ENCODE assay signal across 18 cellular contexts in the genomic region with DNA sequence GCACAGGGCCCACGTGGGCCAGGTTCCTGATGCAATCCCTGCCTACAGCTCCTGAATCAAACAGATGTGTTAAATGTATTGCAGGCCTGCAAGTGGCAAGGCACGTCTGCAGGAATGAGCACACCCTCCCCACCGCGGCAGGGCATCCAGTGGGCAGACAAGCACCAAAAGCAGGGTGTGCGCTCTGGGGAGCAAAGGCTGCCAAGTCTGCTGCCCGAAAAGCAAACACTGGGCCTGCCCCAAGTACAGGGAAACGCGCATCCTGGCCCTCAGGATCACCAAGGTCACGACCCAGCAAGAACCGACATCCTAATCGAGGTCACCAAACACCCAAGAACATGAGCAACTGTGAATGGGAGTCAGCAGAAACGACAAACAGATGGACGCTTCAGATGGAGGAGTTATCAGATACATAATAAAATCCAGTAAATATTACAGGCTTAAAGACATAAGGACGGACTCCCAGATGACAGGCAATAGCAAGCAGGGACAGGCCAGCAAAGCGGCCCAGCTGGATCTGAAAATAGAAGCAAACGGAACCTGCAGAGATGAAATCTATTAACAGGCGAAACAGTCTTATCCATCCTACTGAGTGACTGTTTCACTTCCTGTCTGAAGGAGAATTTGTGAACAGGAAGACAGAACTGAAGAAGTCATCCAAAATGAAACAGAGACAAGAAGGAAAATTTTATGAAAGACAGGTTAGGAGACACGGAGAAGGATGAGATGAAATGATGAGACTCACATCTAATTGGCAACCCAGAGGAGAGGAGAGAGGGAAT. TPM values are rescaled to one million over a fixed set of nuclear protein-coding genes. Genes with fewer than 3 reads are reported as not detected.
DNase-seq lines count a peak whose midpoint lies in the region; ATAC-seq, FAIRE-seq and TF ChIP-seq lines count a peak whose summit lies in the region.
"Had no signal": no experiment of that assay in that cellular context is flagged by ENCODE, and none has a peak within 500 bp of the region (broad histone marks: within the 10 kb centered on the region; RNA-seq: fewer than 3 reads in every experiment).

No MANE protein-coding gene starts in this region.

- dilution Hi-C loops in mammary epithelial cell (cut with HindIII; ENCODE audit: low sequenced_read_pairs) = no loop called here

- CTCF ChIA-PET in HepG2 (lab: Yijun Ruan, JAX; ENCODE audit: low intra/inter-chr PET ratio, low total read pairs) = no interaction called here
- CTCF ChIA-PET in mammary epithelial cell (lab: Charles Lee; ENCODE audit: low non-redundant PET) = no interaction called here

- 44% methylated on average over 18 of the region's 18 CpGs for WGBS in liver
- 97% methylated on average over 16 of the region's 18 CpGs for WGBS in HepG2 (ENCODE audit: low lambda C conversion rate)
- WGBS in mammary epithelial cell (ENCODE audit: low coverage, missing lambda C conversion rate) = 96% methylated on average over 16 of the region's 18 CpGs

- H3K4me3 ChIP-seq in liver (ENCODE audit: low read depth in 1 of 3, low read length in 3 of 3) (no peak overlapping the region), HepG2 (replicated peaks in 1 of 3; ENCODE audit: insufficient read depth in 1 of 3, low read depth in 2 of 3, low read length in 3 of 3) (no peak overlapping the region), OCI-LY3 (ENCODE audit: low read length) (no peak overlapping the region), kidney (ENCODE audit: low read length in 2 of 2) (no peak overlapping the region), mammary epithelial cell (replicated peaks in 1 of 3; ENCODE audit: insufficient read depth in 1 of 3, low read depth in 2 of 3, low read length in 3 of 3) (no peak overlapping the region)
- H3K4me3 ChIP-seq: cardiac muscle cell, upper lobe of left lung had no signal

- H3K36me3 ChIP-seq in liver (ENCODE audit: control insufficient read depth in 4 of 4, insufficient read depth in 3 of 4, low read depth in 1 of 4, low read length in 3 of 4) (peaks cover 9 to 48% (median 27%) of the 10 kb centered on the region in 4 donors), HepG2 (replicated peaks in 1 of 2; ENCODE audit: control insufficient read depth in 1 of 2, insufficient read depth in 2 of 2, low read length in 2 of 2) (peaks cover 18 to 64% of the 10 kb centered on the region in 2 experiments; a peak in 4 of 5 replicates), OCI-LY3 (replicated peaks; ENCODE audit: low read depth, low read length) (peaks cover 53% of the 10 kb centered on the region), kidney (ENCODE audit: control insufficient read depth in 1 of 2, insufficient read depth in 2 of 2, low read length in 2 of 2) (peaks cover 27 to 31% of the 10 kb centered on the region in 2 donors), mammary epithelial cell (ENCODE audit: insufficient read depth, low read length) (peaks cover 29% of the 10 kb centered on the region)

- TF ChIP-seq CTCF in liver (IDR thresholded peaks at IDR 0.05; ENCODE audit: low read depth, low read length, missing input control) (no peak), HepG2 (CRISPR knock-in tag; IDR thresholded peaks at IDR 0.05) (no peak), OCI-LY3 (IDR thresholded peaks at IDR 0.05; ENCODE audit: low read depth, low read length) (no peak), kidney (IDR thresholded peaks at IDR 0.05; ENCODE audit: borderline replicate concordance, extremely low read depth, insufficient read depth) (no peak), mammary epithelial cell (conservative IDR thresholded peaks at IDR 0.05 in 1 of 2, IDR thresholded peaks at IDR 0.05 in 1 of 2; ENCODE audit: extremely low read depth in 1 of 2, insufficient read depth in 1 of 2, low read depth in 1 of 2, low read length in 2 of 2) (no peak)

- H2AFZ ChIP-seq in HepG2 (ENCODE audit: low read length) (no peak overlapping the region), OCI-LY3 (ENCODE audit: low read depth, low read length) (no peak overlapping the region), mammary epithelial cell (ENCODE audit: low read depth, low read length) (no peak overlapping the region)

- in situ Hi-C loops in HepG2 (cut with HindIII; ENCODE audit: extremely low pct_ligation_motif_present, low pct_unique_long_range_greater_than_20kb) (loop anchor here (10.0 kb wide), 1 partner anchor 184 kb away; a partner anchor contains a TSS), mammary epithelial cell (cut with MboI; ENCODE audit: low sequenced_read_pairs in 2 of 2) (no loop called here)

- H3K4me2 ChIP-seq in HepG2 (ENCODE audit: low read depth, low read length) (no peak overlapping the region), OCI-LY3 (ENCODE audit: low read length) (peak overlapping the region; percentile 19), mammary epithelial cell (ENCODE audit: insufficient read depth, low read depth, low read length) (no peak overlapping the region)

- BruUV-seq in HepG2 (replicated peaks; lab: Mats Ljungman, UMichigan) (no TSS peak), mammary epithelial cell (replicated peaks; lab: Mats Ljungman, UMichigan) (no TSS peak)

- FAIRE-seq in HepG2 (lab: Jason Lieb, UNC) = no peak
- no peak for FAIRE-seq in kidney (lab: Jason Lieb, UNC)
- no peak for FAIRE-seq in GM19239 (lab: Jason Lieb, UNC)
- FAIRE-seq: GM18507 had no signal

- H3K9me3 ChIP-seq in liver (ENCODE audit: control insufficient read depth in 4 of 4, low read length in 3 of 4) (no peaks in the 10 kb centered on the region), HepG2 (ENCODE audit: low read length) (no peaks in the 10 kb centered on the region), OCI-LY3 (ENCODE audit: insufficient read depth, low read length) (no peaks in the 10 kb centered on the region), kidney (ENCODE audit: control insufficient read depth in 1 of 2, low read length in 2 of 2) (no peaks in the 10 kb centered on the region), mammary epithelial cell (replicated peaks; ENCODE audit: insufficient read depth, low read length) (no peaks in the 10 kb centered on the region)
- H3K9me3 ChIP-seq: upper lobe of left lung had no signal

- H3K4me1 ChIP-seq in liver (ENCODE audit: control insufficient read depth in 4 of 4, insufficient read depth in 4 of 4, low read length in 3 of 4) (peaks cover 0 to 23% (median 13%) of the 10 kb centered on the region in 4 donors), HepG2 (ENCODE audit: insufficient read depth, low read length) (no peaks in the 10 kb centered on the region), OCI-LY3 (ENCODE audit: low read length) (peaks cover 13% of the 10 kb centered on the region), kidney (ENCODE audit: control insufficient read depth in 1 of 2, insufficient read depth in 1 of 2, low read depth in 1 of 2, low read length in 2 of 2) (peaks cover 6 to 19% of the 10 kb centered on the region in 2 donors), mammary epithelial cell (ENCODE audit: insufficient read depth, low read length) (no peaks in the 10 kb centered on the region)

- intact Hi-C loops in HepG2 (cut with micrococcal nuclease; ENCODE audit: unreplicated experiment) = no loop called here
- intact Hi-C loops in kidney (cut with DNase I) = loop anchor here (10.0 kb wide), 1 partner anchor 184 kb away; a partner anchor contains a TSS
- intact Hi-C loops in mammary epithelial cell (cut with micrococcal nuclease) = no loop called here

- H3K79me2 ChIP-seq in HepG2 (ENCODE audit: insufficient read depth, low read length) (no peaks in the 10 kb centered on the region), OCI-LY3 (ENCODE audit: low read length) (no peaks in the 10 kb centered on the region), mammary epithelial cell (ENCODE audit: insufficient read depth, low read length) (peaks cover 13% of the 10 kb centered on the region)

- no peaks in the 10 kb centered on the region for H3K27me3 ChIP-seq in liver (ENCODE audit: control insufficient read depth in 4 of 4, insufficient read depth in 4 of 4, low read length in 3 of 4)
- no peaks in the 10 kb centered on the region for H3K27me3 ChIP-seq in HepG2 (ENCODE audit: control insufficient read depth in 1 of 2, insufficient read depth in 2 of 2, low read length in 2 of 2)
- no peaks in the 10 kb centered on the region for H3K27me3 ChIP-seq in OCI-LY3 (ENCODE audit: low read depth, low read length)
- no peaks in the 10 kb centered on the region for H3K27me3 ChIP-seq in mammary epithelial cell (ENCODE audit: insufficient read depth, low read length)
- H3K27me3 ChIP-seq: cardiac muscle cell, upper lobe of left lung had no signal

- no peak for TF ChIP-seq EP300 in HepG2 (IDR thresholded peaks at IDR 0.05; ENCODE audit: low read depth in 2 of 2, low read length in 2 of 2)
- no peak for TF ChIP-seq EP300 in HepG2 (CRISPR knock-in tag; IDR thresholded peaks at IDR 0.05; ENCODE audit: borderline replicate concordance)

- no peaks in the 10 kb centered on the region for H4K20me1 ChIP-seq in HepG2 (ENCODE audit: insufficient read depth, low read length)
- peaks cover 12% of the 10 kb centered on the region for H4K20me1 ChIP-seq in OCI-LY3 (ENCODE audit: insufficient read depth, low read length)
- H4K20me1 ChIP-seq in mammary epithelial cell (ENCODE audit: insufficient read depth, low read length) = no peaks in the 10 kb centered on the region

- TF ChIP-seq RAD21 in liver (IDR thresholded peaks at IDR 0.05) (no peak), HepG2 (CRISPR knock-in tag; IDR thresholded peaks at IDR 0.05) (no peak)

- no peak for ATAC-seq in HepG2
- ATAC-seq: Panc1 had no signal

- no peak for TF ChIP-seq POLR2A in HepG2 (IDR thresholded peaks at IDR 0.05; ENCODE audit: insufficient read depth in 1 of 2, low read depth in 2 of 2, low read length in 2 of 2)

- H3K27ac ChIP-seq in liver (ENCODE audit: low read depth in 1 of 2, low read length in 2 of 2) (no peak overlapping the region), HepG2 (ENCODE audit: extremely low read length, insufficient read depth, low read length) (no peak overlapping the region), OCI-LY3 (ENCODE audit: low read length) (no peak overlapping the region), kidney (ENCODE audit: low read depth in 2 of 2, low read length in 2 of 2) (no peak overlapping the region), mammary epithelial cell (ENCODE audit: insufficient read depth, low read depth, low read length) (no peak overlapping the region)
- H3K27ac ChIP-seq: cardiac muscle cell, upper lobe of left lung had no signal

- H3K9ac ChIP-seq in liver (ENCODE audit: low read depth in 1 of 2, low read length in 2 of 2) = no peak overlapping the region
- H3K9ac ChIP-seq in HepG2 (ENCODE audit: insufficient read depth, low read depth, low read length) = no peak overlapping the region
- H3K9ac ChIP-seq in OCI-LY3 (ENCODE audit: low read length) = no peak overlapping the region
- H3K9ac ChIP-seq in kidney (ENCODE audit: low read length in 2 of 2) = no peak overlapping the region
- H3K9ac ChIP-seq in mammary epithelial cell (ENCODE audit: insufficient read depth, low read length) = no peak overlapping the region

- POLR2A ChIA-PET in HepG2 (lab: Yijun Ruan, JAX) = no interaction called here

- DNase-seq in HepG2 (ENCODE audit: low spot score) (no peak), kidney (peak; percentile 48), mammary epithelial cell (no peak), Kasumi-1 (lab: John Stamatoyannopoulos, UW) (no peak), GM19239 (ENCODE audit: insufficient read length, low spot score) (no peak)
- DNase-seq: CD8-positive, alpha-beta memory T cell; GF-D8; glutamatergic neuron; islet precursor cell; NCI-H1092 treated with DMSO at 0.1 percent for 48 hours; NCI-H226; stimulated activated CD8-positive, alpha-beta memory T cell treated with anti-CD3 and anti-CD28 coated beads, Interleukin-4, amount 100 ng/mL, for 48 hours; upper lobe of left lung had no signal

RNA-seq across cellular contexts. Expression of a gene that starts 26.7 kb away (rescaled TPM):
- 10 to 100 TPM; 15.2 to 40.1 TPM for total RNA-seq in liver
- polyA plus RNA-seq in liver = 10 to 100 TPM; 15.5 to 28.7 TPM
- total RNA-seq in HepG2 (2016; rRNA removed; fragmentation: Illumina TruSeq; extraction: Trizol) = 32.1 and 33.8 TPM in 2 replicates
- 6.6 and 6.8 TPM in 2 replicates for total RNA-seq in HepG2 (2016; cell fraction: cytosol; rRNA removed; fragmentation: Illumina TruSeq; extraction: Trizol; ENCODE audit: low read depth)
- 31.0 and 33.3 TPM in 2 replicates for total RNA-seq in HepG2 (2016; cell fraction: insoluble cytoplasmic fraction; rRNA removed; fragmentation: Illumina TruSeq; extraction: Trizol)
- total RNA-seq in HepG2 (2016; cell fraction: membrane; rRNA removed; fragmentation: Illumina TruSeq; extraction: Trizol) = 11.2 and 30.8 TPM in 2 replicates
- total RNA-seq in HepG2 (2016; cell fraction: nucleus; rRNA removed; fragmentation: Illumina TruSeq; extraction: Trizol) = 32.2 and 55.6 TPM in 2 replicates
- polyA plus RNA-seq in HepG2 (2011; rRNA removed) = 47.0 and 51.1 TPM in 2 replicates
- polyA plus RNA-seq in HepG2 (2011; cell fraction: cytosol; rRNA removed) = 24.8 and 30.7 TPM in 2 replicates
- polyA plus RNA-seq in HepG2 (2011; cell fraction: nucleus; rRNA removed) = 122 and 123 TPM in 2 replicates
- 27.1 and 55.0 TPM in 2 replicates for polyA plus RNA-seq in HepG2 (2012)
- 5.3 and 6.3 TPM in 2 replicates for polyA plus RNA-seq in HepG2 (2016; cell fraction: cytosol; fragmentation: Illumina TruSeq; extraction: Trizol; ENCODE audit: low read depth)
- polyA plus RNA-seq in HepG2 (2016; cell fraction: insoluble cytoplasmic fraction; fragmentation: Illumina TruSeq; extraction: Trizol; ENCODE audit: low read depth) = 28.8 and 29.1 TPM in 2 replicates
- 8.7 and 27.3 TPM in 2 replicates for polyA plus RNA-seq in HepG2 (2016; cell fraction: membrane; fragmentation: Illumina TruSeq; extraction: Trizol; ENCODE audit: low read depth)
- 59.1 and 103 TPM in 2 replicates for polyA plus RNA-seq in HepG2 (2016; cell fraction: nucleus; fragmentation: Illumina TruSeq; extraction: Trizol; ENCODE audit: insufficient read depth, low read depth)
- polyA minus RNA-seq in HepG2 (2011; rRNA and poly(A)+ RNA removed; ENCODE audit: low replicate concordance) = 27.7 and 54.6 TPM in 2 replicates
- polyA minus RNA-seq in HepG2 (2011; cell fraction: cytosol; rRNA and poly(A)+ RNA removed) = 18.4 and 22.4 TPM in 2 replicates
- 55.0 and 56.3 TPM in 2 replicates for polyA minus RNA-seq in HepG2 (2011; cell fraction: nucleus; rRNA and poly(A)+ RNA removed)
- total RNA-seq in kidney = 49.5 TPM
- polyA plus RNA-seq in kidney (ENCODE audit: insufficient read depth, low read depth, low replicate concordance) = 26.5 TPM
- total RNA-seq in mammary epithelial cell = 100 to 1,000 TPM; 112 to 125 TPM
- 66.3 TPM for polyA plus RNA-seq in mammary epithelial cell
- 32.1 TPM for polyA minus RNA-seq in mammary epithelial cell

RNA-seq across cellular contexts. Expression of a gene that starts 38.4 kb away (rescaled TPM):
- total RNA-seq in liver (100 to 1,000 TPM in 1 of 2 donors, 10 to 100 TPM in 1; 58.8 to 110 TPM), HepG2 (2016; rRNA removed; fragmentation: Illumina TruSeq; extraction: Trizol) (186 and 213 TPM in 2 replicates), kidney (133 TPM), mammary epithelial cell (100 to 1,000 TPM in 1 of 2 donors, 10 to 100 TPM in 1; 89.2 to 153 TPM)
- polyA plus RNA-seq in liver (10 to 100 TPM; 33.2 to 34.5 TPM), HepG2 (2011; rRNA removed) (64.0 and 71.5 TPM in 2 replicates), kidney (ENCODE audit: insufficient read depth, low read depth, low replicate concordance) (120 TPM), mammary epithelial cell (106 TPM)
- total RNA-seq in HepG2 (2016; cell fraction: cytosol; rRNA removed; fragmentation: Illumina TruSeq; extraction: Trizol; ENCODE audit: low read depth) = 229 and 281 TPM in 2 replicates
- 181 and 200 TPM in 2 replicates for total RNA-seq in HepG2 (2016; cell fraction: insoluble cytoplasmic fraction; rRNA removed; fragmentation: Illumina TruSeq; extraction: Trizol)
- total RNA-seq in HepG2 (2016; cell fraction: membrane; rRNA removed; fragmentation: Illumina TruSeq; extraction: Trizol) = 147 and 170 TPM in 2 replicates
- total RNA-seq in HepG2 (2016; cell fraction: nucleus; rRNA removed; fragmentation: Illumina TruSeq; extraction: Trizol) = 186 and 203 TPM in 2 replicates
- 60.2 and 65.1 TPM in 2 replicates for polyA plus RNA-seq in HepG2 (2011; cell fraction: cytosol; rRNA removed)
- 112 TPM in 2 replicates for polyA plus RNA-seq in HepG2 (2011; cell fraction: nucleus; rRNA removed)
- 74.7 and 106 TPM in 2 replicates for polyA plus RNA-seq in HepG2 (2012)
- polyA plus RNA-seq in HepG2 (2016; cell fraction: cytosol; fragmentation: Illumina TruSeq; extraction: Trizol; ENCODE audit: low read depth) = 32.0 and 34.1 TPM in 2 replicates
- polyA plus RNA-seq in HepG2 (2016; cell fraction: insoluble cytoplasmic fraction; fragmentation: Illumina TruSeq; extraction: Trizol; ENCODE audit: low read depth) = 187 and 197 TPM in 2 replicates
- 60.2 and 61.8 TPM in 2 replicates for polyA plus RNA-seq in HepG2 (2016; cell fraction: membrane; fragmentation: Illumina TruSeq; extraction: Trizol; ENCODE audit: low read depth)
- polyA plus RNA-seq in HepG2 (2016; cell fraction: nucleus; fragmentation: Illumina TruSeq; extraction: Trizol; ENCODE audit: insufficient read depth, low read depth) = 171 and 202 TPM in 2 replicates
- 61.7 and 117 TPM in 2 replicates for polyA minus RNA-seq in HepG2 (2011; rRNA and poly(A)+ RNA removed; ENCODE audit: low replicate concordance)
- polyA minus RNA-seq in HepG2 (2011; cell fraction: cytosol; rRNA and poly(A)+ RNA removed) = 46.9 and 61.0 TPM in 2 replicates
- 150 and 156 TPM in 2 replicates for polyA minus RNA-seq in HepG2 (2011; cell fraction: nucleus; rRNA and poly(A)+ RNA removed)
- polyA minus RNA-seq in mammary epithelial cell = 90.9 TPM
